Comparison of ENCODE assay signal across 28 cellular contexts in genomic region chr7:127137146-127137545, GRCh38.
"Had no signal": no experiment of that assay in that cellular context is flagged by ENCODE, and none has a peak within 500 bp of the region (broad histone marks: within the 10 kb centered on the region; RNA-seq: fewer than 3 reads in every experiment).

No MANE protein-coding gene starts in this region.

- H2AFZ ChIP-seq: neural progenitor cell, parathyroid adenoma had no signal

- H3K27me3 ChIP-seq: neural progenitor cell, ovary, right lobe of liver, sigmoid colon, spleen, suprapubic skin, testis, tibial artery, transverse colon, upper lobe of right lung, uterus had no signal

- ATAC-seq: natural killer cell; psoas muscle; right cardiac atrium; right lobe of liver; stimulated activated memory B cell treated with anti-CD40 and anti-IgM and Interleukin-4, amounts not matched to agents 10 μg/mL and 1 μg/mL and 100 μg/mL, for 72 hours; stimulated activated naive CD8-positive, alpha-beta T cell treated with anti-CD3 and anti-CD28 coated beads, Interleukin-15, amount 100 ng/mL, for 72 hours; stimulated activated naive CD8-positive, alpha-beta T cell treated with anti-CD3 and anti-CD28 coated beads, Interleukin-15, Interleukin-2, amounts not matched to agents 100 U/mL and 50 U/mL, for 24 hours; upper lobe of right lung had no signal

- H3K9me3 ChIP-seq: ovary, psoas muscle, right lobe of liver, sigmoid colon, spleen, suprapubic skin, testis, tibial artery, transverse colon, upper lobe of right lung, uterus had no signal

- H3K36me3 ChIP-seq: neural progenitor cell, ovary, right lobe of liver, sigmoid colon, spleen, suprapubic skin, tibial artery, transverse colon, upper lobe of right lung, uterus had no signal

- H3K4me1 ChIP-seq: neural progenitor cell, psoas muscle, right lobe of liver, sigmoid colon, spleen, suprapubic skin, testis, tibial artery, transverse colon, upper lobe of right lung, uterus had no signal

- H3K27ac ChIP-seq: neural progenitor cell, ovary, parathyroid adenoma, psoas muscle, right lobe of liver, sigmoid colon, spleen, suprapubic skin, testis, tibial artery, transverse colon, upper lobe of right lung, uterus had no signal

- DNase-seq: natural killer cell; occipital lobe; ovary; posterior cingulate gyrus; psoas muscle; right cardiac atrium; right lobe of liver; sigmoid colon; small intestine; spleen; stimulated activated CD4-positive, alpha-beta T cell treated with anti-CD3 and anti-CD28 coated beads, Interleukin-12 subunit alpha, Interleukin-12 subunit beta, amount 100 ng/mL, for 4 hours; stimulated activated CD4-positive, alpha-beta T cell treated with anti-CD3 and anti-CD28 coated beads, Interleukin-1b, Interleukin-23, amount 100 ng/mL, for 48 hours; stimulated activated CD4-positive, alpha-beta T cell treated with anti-CD3 and anti-CD28 coated beads, Interleukin-4, amount 100 ng/mL, for 1 hour; stimulated activated CD4-positive, alpha-beta T cell treated with anti-CD3 and anti-CD28 coated beads, Interleukin-4, amount 100 ng/mL, for 4 hours; stimulated activated CD8-positive, alpha-beta memory T cell treated with anti-CD3 and anti-CD28 coated beads, Interleukin-4, amount 100 ng/mL, for 48 hours; stimulated activated naive CD4-positive, alpha-beta T cell; stimulated activated naive CD8-positive, alpha-beta T cell treated with anti-CD3 and anti-CD28 coated beads, Interleukin-15, amount 100 ng/mL, for 72 hours; stimulated activated naive CD8-positive, alpha-beta T cell treated with anti-CD3 and anti-CD28 coated beads, Interleukin-15, Interleukin-2, amounts not matched to agents 100 U/mL and 50 U/mL, for 24 hours; substantia nigra; testis; tibial artery; transverse colon; upper lobe of right lung; uterus had no signal

- H3K9ac ChIP-seq: neural progenitor cell, parathyroid adenoma had no signal

- H3K4me2 ChIP-seq: neural progenitor cell had no signal

- H3K4me3 ChIP-seq: neural progenitor cell, ovary, psoas muscle, right lobe of liver, sigmoid colon, spleen, suprapubic skin, testis, tibial artery, transverse colon, upper lobe of right lung, uterus had no signal

- H3K79me2 ChIP-seq: parathyroid adenoma had no signal
